In genomic region chr3:48716982-48717746, GRCh38 we compare ENCODE assay signal across 8 cellular contexts.
DNase-seq lines count a peak whose midpoint lies in the region; ATAC-seq and TF ChIP-seq lines count a peak whose summit lies in the region.

Gene IP6K2 (minus strand): TSS chr3:48717221. CDS start chr3:48695291, 21,930 bp downstream.

- DNase-seq in AG09319 (ENCODE audit: extremely low read depth, low read depth) = peak; percentile 92
- peak; percentile 87 for DNase-seq in NCI-H446 treated with DMSO at 0.1 percent for 48 hours (lab: John Stamatoyannopoulos, UW)
- peak; percentile 99 for DNase-seq in cerebellar cortex (ENCODE audit: low spot score)
- peak; percentile 99 for DNase-seq in islet precursor cell
- DNase-seq in stimulated activated CD4-positive, alpha-beta T cell treated with anti-CD3 and anti-CD28 coated beads, Interleukin-12 subunit alpha, Interleukin-12 subunit beta, amount 100 ng/mL, for 48 hours (ENCODE audit: low read depth in 2 of 3, low spot score in 1 of 3) = peak; percentile 98 to 100 (median 99)

- ATAC-seq in GM19035 (IDR thresholded peaks at IDR 0.05; ENCODE audit: unreplicated experiment) = peak; percentile 97
- peak; percentile 99 for ATAC-seq in HG03354 (IDR thresholded peaks at IDR 0.05; ENCODE audit: poor library complexity, severe bottlenecking, unreplicated experiment)
- peak; percentile 100 for ATAC-seq in activated CD4-positive, CD25-positive, alpha-beta regulatory T cell treated with anti-CD3 and anti-CD28 coated beads, Interleukin-2, amount 50 U/mL, for 24 hours

- no peak for TF ChIP-seq CTCF in AG09319 (IDR thresholded peaks at IDR 0.05; ENCODE audit: low read depth, low read length)

Comparison
In these comparisons a context has a peak if more than half of its experiments do, and no peak if none do; other contexts are left out.
1. Peak in every context shown above with its lines: DNase-seq and ATAC-seq.